ENCODE assay signal across 8 cellular contexts in the genomic region with DNA sequence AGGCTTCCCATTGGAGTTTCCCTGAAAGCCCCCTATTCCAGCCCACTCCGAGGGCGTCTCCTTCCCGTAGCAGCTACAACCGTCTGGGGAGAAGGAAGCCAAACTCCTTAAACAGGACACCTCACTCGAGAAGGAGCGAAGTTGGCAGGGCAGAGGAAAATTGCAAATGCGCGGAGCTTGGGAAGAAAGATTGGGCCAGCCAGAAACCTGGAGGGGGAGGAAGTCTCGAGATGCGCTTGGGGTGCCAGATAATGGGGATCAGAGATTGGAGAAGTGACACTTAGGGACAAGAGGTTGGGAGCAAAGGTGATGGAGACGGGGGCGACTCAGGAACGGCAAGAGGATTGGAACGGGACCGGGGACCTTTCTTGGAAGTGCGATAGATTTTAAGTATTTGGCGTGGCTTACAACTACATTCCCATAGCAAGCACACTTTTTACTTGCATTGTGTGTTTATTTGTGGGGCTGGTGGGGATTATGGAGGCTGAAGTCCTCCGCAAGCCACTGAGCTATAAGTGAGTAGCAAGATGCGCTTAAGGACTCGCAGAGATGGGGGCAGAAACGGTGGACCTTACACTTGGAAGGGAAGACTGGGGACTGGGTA. TPM values are rescaled to one million over a fixed set of nuclear protein-coding genes. Genes with fewer than 3 reads are reported as not detected.
A peak's percentile ranks its signal among the peaks of the same experiment; 100 is the strongest.
DNase-seq lines count a peak whose midpoint lies in the region; ATAC-seq and TF ChIP-seq lines count a peak whose summit lies in the region.

No MANE protein-coding gene starts in this region.

- ATAC-seq in GM18867 (IDR thresholded peaks at IDR 0.05; ENCODE audit: unreplicated experiment) (no peak), GM19328 (IDR thresholded peaks at IDR 0.05; ENCODE audit: unreplicated experiment) (no peak)

- peaks cover 46% of the 10 kb centered on the region for H3K4me1 ChIP-seq in neuron (ENCODE audit: insufficient read depth, low read length)

- H3K27me3 ChIP-seq in dorsolateral prefrontal cortex (peaks cover 0 to 55% (median 23%) of the 10 kb centered on the region in 45 donors), neuron (ENCODE audit: insufficient read depth, low read length) (peaks cover 61% of the 10 kb centered on the region)

- no peaks in the 10 kb centered on the region for H3K9me3 ChIP-seq in neuron (ENCODE audit: low read length)

- H3K4me3 ChIP-seq in LNCaP clone FGC (ENCODE audit: low read depth, low read length) (peak overlapping the region; percentile 45), dorsolateral prefrontal cortex (peak overlapping the region; percentile 8 to 71 (median 55)), neuron (ENCODE audit: low read length) (peak overlapping the region; percentile 50)

- DNase-seq in GM10266 (ENCODE audit: extremely low spot score) (peak; percentile 57), LNCaP clone FGC (ENCODE audit: low read depth) (no peak), dorsolateral prefrontal cortex (no peak), SKM-1 (lab: John Stamatoyannopoulos, UW; ENCODE audit: unreplicated experiment) (no peak), D341Med (ENCODE audit: low spot score) (no peak)

- intact Hi-C loops in dorsolateral prefrontal cortex (cut with DNase I), result loop anchor here in 1 of 2 donors (5.0 kb wide), 1 partner anchor 168 kb away; no protein-coding TSS in a partner anchor

- no peak for TF ChIP-seq CTCF in GM10266 (IDR thresholded peaks at IDR 0.05; ENCODE audit: control insufficient read depth, insufficient read depth, low read depth, missing control alignments)
- TF ChIP-seq CTCF in LNCaP clone FGC (IDR thresholded peaks at IDR 0.05; ENCODE audit: control insufficient read depth, extremely low read depth, insufficient read depth), result no peak
- TF ChIP-seq CTCF in dorsolateral prefrontal cortex (IDR thresholded peaks at IDR 0.05 in 54 of 56, conservative IDR thresholded peaks at IDR 0.05 in 2 of 56; ENCODE audit: low read depth in 1 of 56, partially characterized antibody in 56 of 56), result no peak

- H3K36me3 ChIP-seq in neuron (ENCODE audit: insufficient read depth, low read length), result no peaks in the 10 kb centered on the region

- H3K27ac ChIP-seq in dorsolateral prefrontal cortex, result peak overlapping the region in 5 of 59 donors; percentile 13 to 59 (median 44)

- H2AFZ ChIP-seq in neuron (ENCODE audit: low read depth, low read length), result peak overlapping the region; percentile 68

RNA-seq across cellular contexts. Expression of gene HRK, which starts 0.9 kb away (rescaled TPM):
- 10 to 100 TPM in 30 of 120 experiments, 1 to 10 TPM in 90; 1.7 to 19.5 (median 8.0) TPM for total RNA-seq in dorsolateral prefrontal cortex

RNA-seq across cellular contexts. Expression of gene FBXW8, which starts 30.4 kb away (rescaled TPM):
- total RNA-seq in dorsolateral prefrontal cortex, result 10 to 100 TPM in 80 of 120 experiments, 1 to 10 TPM in 40; 6.8 to 18.0 (median 11.1) TPM
